In genomic region chr1:23422955-23423354, GRCh38 we compare ENCODE assay signal across 10 cellular contexts. TPM values are rescaled to one million over a fixed set of nuclear protein-coding genes. Genes with fewer than 3 reads are reported as not detected.
DNase-seq lines count a peak whose midpoint lies in the region; ATAC-seq and TF ChIP-seq lines count a peak whose summit lies in the region.
"Had no signal": no experiment of that assay in that cellular context is flagged by ENCODE, and none has a peak within 500 bp of the region (broad histone marks: within the 10 kb centered on the region; RNA-seq: fewer than 3 reads in every experiment).

No MANE protein-coding gene starts in this region.

- in situ Hi-C loops in transverse colon (cut with MboI; ENCODE audit: low pct_ligation_motif_present in 1 of 4, low pct_unique_long_range_greater_than_20kb in 1 of 4, low sequenced_read_pairs in 3 of 4): no loop called here

- TF ChIP-seq POLR2A in transverse colon (IDR thresholded peaks at IDR 0.05): no peak

- H3K27ac Mint-ChIP-seq in activated naive CD4-positive, alpha-beta T cell treated with anti-CD3 and anti-CD28 coated beads for 36 hours: no peak overlapping the region

- no peak for TF ChIP-seq EP300 in transverse colon (IDR thresholded peaks at IDR 0.05; ENCODE audit: low read depth)

- no peaks in the 10 kb centered on the region for H3K36me3 Mint-ChIP-seq in activated naive CD4-positive, alpha-beta T cell treated with anti-CD3 and anti-CD28 coated beads for 36 hours (ENCODE audit: low read depth)

- H3K36me3 ChIP-seq in muscle layer of colon (ENCODE audit: insufficient read depth, low read length) (no peaks in the 10 kb centered on the region), transverse colon (no peaks in the 10 kb centered on the region)

- no peak for ATAC-seq in HG02852 (IDR thresholded peaks at IDR 0.05; ENCODE audit: unreplicated experiment)
- no peak for ATAC-seq in HG03432 (IDR thresholded peaks at IDR 0.05; ENCODE audit: unreplicated experiment)
- ATAC-seq: HCT116 had no signal

- H3K4me3 Mint-ChIP-seq in activated naive CD4-positive, alpha-beta T cell treated with anti-CD3 and anti-CD28 coated beads for 36 hours: peak overlapping the region; percentile 85

- CTCF ChIA-PET in activated naive CD4-positive, alpha-beta T cell treated with anti-CD3 and anti-CD28 coated beads for 36 hours (lab: Charles Lee): interaction anchor here (0.8 to 2.2 kb wide), 7 partner anchors 11 to 242 kb away, joined by 3 to 10 read pairs (median 4); no protein-coding TSS in a partner anchor

- 38 to 85% methylated on average over 2 to 6 of the region's 6 CpGs for whole genome bisulfite sequencing in transverse colon (ENCODE audit: low coverage in 1 of 2), 2 donors

- no peaks in the 10 kb centered on the region for H3K27me3 Mint-ChIP-seq in activated naive CD4-positive, alpha-beta T cell treated with anti-CD3 and anti-CD28 coated beads for 36 hours (ENCODE audit: low read depth)

- TF ChIP-seq CTCF in coronary artery (IDR thresholded peaks at IDR 0.05): no peak
- TF ChIP-seq CTCF in transverse colon (IDR thresholded peaks at IDR 0.05): no peak

- peaks cover 21% of the 10 kb centered on the region for H3K4me1 Mint-ChIP-seq in activated naive CD4-positive, alpha-beta T cell treated with anti-CD3 and anti-CD28 coated beads for 36 hours (ENCODE audit: low read depth)

- peak overlapping the region; percentile 35 for H3K9ac ChIP-seq in muscle layer of colon (ENCODE audit: low read length)

- no peaks in the 10 kb centered on the region for H3K27me3 ChIP-seq in muscle layer of colon (ENCODE audit: control insufficient read depth in 1 of 2, insufficient read depth in 2 of 2, low read length in 2 of 2)
- no peaks in the 10 kb centered on the region for H3K27me3 ChIP-seq in transverse colon

- H3K9me3 ChIP-seq in muscle layer of colon (ENCODE audit: low read length) (no peaks in the 10 kb centered on the region), transverse colon (no peaks in the 10 kb centered on the region)

- H3K4me1 ChIP-seq in muscle layer of colon (ENCODE audit: insufficient read depth, low read length) (peaks cover 37% of the 10 kb centered on the region), transverse colon (peaks cover 15 to 51% (median 42%) of the 10 kb centered on the region in 4 donors)

- intact Hi-C loops in activated naive CD4-positive, alpha-beta T cell treated with anti-CD3 and anti-CD28 coated beads for 36 hours (cut with micrococcal nuclease): loop anchor here (2.0 to 5.0 kb wide), 3 partner anchors 59 to 109 kb away; partner anchors contain the start of genes ASAP3 and E2F2
- intact Hi-C loops in transverse colon (cut with DNase I; ENCODE audit: low total_unique reads): no loop called here
- intact Hi-C loops in posterior cingulate gyrus (cut with DNase I): no loop called here

- peak; percentile 9 for DNase-seq in activated naive CD4-positive, alpha-beta T cell treated with anti-CD3 and anti-CD28 coated beads for 36 hours
- no peak for DNase-seq in activated naive CD4-positive, alpha-beta T cell treated with anti-CD3 and anti-CD28 coated beads, Interleukin-2, amount 50 U/mL, for 16 hours
- DNase-seq in coronary artery (ENCODE audit: low spot score): no peak
- DNase-seq in transverse colon: peak; percentile 25
- DNase-seq in posterior cingulate gyrus: no peak
- DNase-seq: NCI-H748 treated with DMSO at 0.1 percent for 48 hours had no signal

- peak overlapping the region; percentile 87 for H3K4me3 ChIP-seq in coronary artery
- peak overlapping the region; percentile 60 to 80 for H3K4me3 ChIP-seq in muscle layer of colon (ENCODE audit: low read depth in 1 of 2, low read length in 2 of 2)
- H3K4me3 ChIP-seq in transverse colon: peak overlapping the region in 3 of 4 donors; percentile 1 to 86 (median 66)

- H3K27ac ChIP-seq in coronary artery (peak overlapping the region; percentile 68 to 90), muscle layer of colon (ENCODE audit: low read depth, low read length) (peak overlapping the region; percentile 94), transverse colon (peak overlapping the region; percentile 92 to 95 (median 92))

- no peaks in the 10 kb centered on the region for H3K9me3 Mint-ChIP-seq in activated naive CD4-positive, alpha-beta T cell treated with anti-CD3 and anti-CD28 coated beads for 36 hours

RNA-seq across cellular contexts. Expression of gene TCEA3, which starts 1.6 kb away (rescaled TPM):
- 10 to 100 TPM; 13.7 to 15.3 TPM for total RNA-seq in activated naive CD4-positive, alpha-beta T cell treated with anti-CD3 and anti-CD28 coated beads for 36 hours
- 100 to 1,000 TPM; 137 to 761 (median 198) TPM for total RNA-seq in transverse colon

RNA-seq across cellular contexts. Expression of gene ZNF436, which starts 53.3 kb away (rescaled TPM):
- 1 to 10 TPM; 3.3 to 3.5 TPM for total RNA-seq in activated naive CD4-positive, alpha-beta T cell treated with anti-CD3 and anti-CD28 coated beads for 36 hours
- total RNA-seq in transverse colon: 100 to 1,000 TPM in 1 of 4 donors, 10 to 100 TPM in 3; 12.5 to 125 (median 12.9) TPM

Comparison
In these comparisons a context has a peak if more than half of its experiments do, and no peak if none do; other contexts are left out.
1. DNase-seq: peak in activated naive CD4-positive, alpha-beta T cell treated with anti-CD3 and anti-CD28 coated beads for 36 hours (single experiment) and transverse colon (single experiment); none in activated naive CD4-positive, alpha-beta T cell treated with anti-CD3 and anti-CD28 coated beads, Interleukin-2, amount 50 U/mL, for 16 hours (single experiment), coronary artery (single experiment) and posterior cingulate gyrus (0 of 10).
2. RNA of gene TCEA3, which starts 1.6 kb away (total RNA-seq): 137 to 761 TPM in transverse colon; 13.7 to 15.3 TPM in activated naive CD4-positive, alpha-beta T cell treated with anti-CD3 and anti-CD28 coated beads for 36 hours; every median in the first group is over 4 times any median in the second.
3. Peak in every context shown above with its lines, with median percentiles within 50 percentile points of each other: H3K27ac ChIP-seq and H3K4me3 ChIP-seq.